24 cellular contexts compared by ENCODE assay signal in genomic region chr9:101893661-101894646, GRCh38.
"Had no signal": no experiment of that assay in that cellular context is flagged by ENCODE, and none has a peak within 500 bp of the region (broad histone marks: within the 10 kb centered on the region; RNA-seq: fewer than 3 reads in every experiment).

No MANE protein-coding gene starts in this region.

- H3K27ac ChIP-seq: ascending aorta, body of pancreas, SK-N-MC had no signal

- H3K27me3 ChIP-seq: ascending aorta, body of pancreas had no signal

- DNase-seq: activated B cell treated with CpG ODN at 0.5 μM for 24 hours; activated CD4-positive, alpha-beta T cell treated with anti-CD3 and anti-CD28 coated beads for 1 hour; activated CD4-positive, alpha-beta T cell treated with anti-CD3 and anti-CD28 coated beads, Interleukin-2, amount 10 ng/mL, durations not matched to agents 24 days and 14 days; activated CD4-positive, alpha-beta T cell treated with anti-CD3 and anti-CD28 coated beads, Interleukin-2, amount 50 U/mL, for 48 hours; activated CD8-positive, alpha-beta memory T cell treated with anti-CD3 and anti-CD28 coated beads, Interleukin-2, amount 10 ng/mL, durations not matched to agents 7 days and 5 days; activated effector memory CD4-positive, alpha-beta T cell treated with Interleukin-2 at 50 U/mL for 16 hours; activated naive CD4-positive, alpha-beta T cell; activated naive CD8-positive, alpha-beta T cell treated with anti-CD3 and anti-CD28 coated beads, Interleukin-2, amount 50 U/mL, for 24 hours; activated T-cell treated with anti-CD3 and anti-CD28 coated beads, Interleukin-2, amount 50 U/mL, for 24 hours; amniotic stem cell; body of pancreas; IMR-90; KG1; NCI-H1092 treated with DMSO at 0.1 percent for 48 hours; NCI-H1417 treated with DMSO at 0.1 percent for 48 hours; NCI-H1694; NCI-H2029; NCI-H2107; NCI-H524; SIG-M5; T-helper 1 cell had no signal

- H3K4me3 ChIP-seq: ascending aorta, body of pancreas, SK-N-MC had no signal

- H3K36me3 ChIP-seq: ascending aorta had no signal

- H3K9me3 ChIP-seq: ascending aorta, body of pancreas had no signal

- ATAC-seq: activated CD8-positive, alpha-beta memory T cell treated with anti-CD3 and anti-CD28 coated beads, Interleukin-2, amount 10 ng/mL, durations not matched to agents 7 days and 5 days; activated naive CD4-positive, alpha-beta T cell treated with anti-CD3 and anti-CD28 coated beads, Interleukin-2, amount 50 U/mL, for 72 hours; activated naive CD8-positive, alpha-beta T cell treated with anti-CD3 and anti-CD28 coated beads, Interleukin-2, amount 50 U/mL, for 24 hours; body of pancreas had no signal

- H3K4me1 ChIP-seq: ascending aorta, body of pancreas had no signal
